ENCODE assay signal across 7 cellular contexts in the genomic region with DNA sequence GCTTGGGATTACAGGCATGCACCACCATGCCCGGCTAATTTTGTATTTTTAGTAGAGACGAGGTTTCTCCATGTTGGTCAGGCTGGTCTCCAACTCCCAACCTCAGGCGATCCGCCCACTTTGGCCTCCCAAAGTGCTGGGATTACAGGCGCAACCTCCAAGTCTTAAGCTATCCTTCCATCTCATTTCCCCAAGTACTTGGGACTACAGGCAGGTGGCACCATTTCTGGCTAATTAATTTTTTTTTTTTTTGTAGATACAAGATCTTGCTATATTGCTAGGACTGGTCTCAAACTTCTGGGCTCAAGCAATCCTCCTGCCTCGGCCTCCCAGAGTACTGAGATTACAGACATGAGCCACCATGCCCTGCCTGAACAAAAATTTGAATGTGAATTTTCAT. TPM values are rescaled to one million over a fixed set of nuclear protein-coding genes. Genes with fewer than 3 reads are reported as not detected.
DNase-seq lines count a peak whose midpoint lies in the region; ATAC-seq and TF ChIP-seq lines count a peak whose summit lies in the region.
"Not testable (repeated sequence)": the region's sequence is repeated elsewhere in the genome, so short reads cannot be mapped to it uniquely, and the experiment has no call there.

No MANE protein-coding gene starts in this region.

- not testable (repeated sequence) for H3K27ac ChIP-seq in DND-41 (ENCODE audit: low read length); Karpas-422 (ENCODE audit: low read length); SK-N-SH (ENCODE audit: low read depth in 2 of 2, low read length in 1 of 2); brain microvascular endothelial cell; hepatocyte; osteoblast (ENCODE audit: low read depth, low read length)

- not testable (repeated sequence) for DNase-seq in DND-41; SK-N-SH; brain microvascular endothelial cell; epithelial cell of esophagus (ENCODE audit: low read depth); hepatocyte (ENCODE audit: low spot score); osteoblast (ENCODE audit: insufficient read length, low spot score, missing footprints)
- peak; percentile 47 for DNase-seq in Karpas-422

- CTCF ChIA-PET in SK-N-SH (lab: Yijun Ruan, JAX), result interaction anchor here (0.6 to 33.3 kb wide), 4 partner anchors 12 to 348 kb away, joined by 3 to 746 read pairs (median 3); no protein-coding TSS in a partner anchor

- not testable (repeated sequence) for H3K9me3 ChIP-seq in DND-41 (ENCODE audit: insufficient read depth, low read length, severe bottlenecking); Karpas-422 (ENCODE audit: low read length); SK-N-SH; hepatocyte (ENCODE audit: low read depth); osteoblast (ENCODE audit: low read depth, low read length)

- not testable (repeated sequence) for H4K20me1 ChIP-seq in DND-41 (ENCODE audit: insufficient read depth, low read length); Karpas-422 (ENCODE audit: insufficient read depth, low read depth, low read length); SK-N-SH (ENCODE audit: insufficient read depth); hepatocyte (ENCODE audit: insufficient read depth, poor library complexity, severe bottlenecking); osteoblast (ENCODE audit: insufficient read depth, low read length)

- in situ Hi-C loops in brain microvascular endothelial cell (cut with HindIII; ENCODE audit: low pct_ligation_motif_present, low sequenced_read_pairs), result not testable (repeated sequence)

- not testable (repeated sequence) for ATAC-seq in DND-41 (ENCODE audit: insufficient read depth, low read depth)

- H3K4me1 ChIP-seq in DND-41 (ENCODE audit: insufficient read depth, low read length); Karpas-422 (ENCODE audit: low read length); SK-N-SH (ENCODE audit: control insufficient read depth in 1 of 2, insufficient read depth in 2 of 2, low read depth in 1 of 2, low read length in 1 of 2); hepatocyte (ENCODE audit: insufficient read depth): not testable (repeated sequence)
- peaks cover 13% of the 10 kb centered on the region for H3K4me1 ChIP-seq in osteoblast (ENCODE audit: insufficient read depth, low read length)

- WGBS in SK-N-SH (ENCODE audit: low lambda C conversion rate), result 75% methylated on average over 6 of the region's 6 CpGs
- WGBS in hepatocyte (ENCODE audit: low lambda C conversion rate, missing lambda C conversion rate), result 94% methylated on average over 6 of the region's 6 CpGs

- TF ChIP-seq CTCF in DND-41 (IDR thresholded peaks at IDR 0.05; ENCODE audit: borderline replicate concordance, extremely low read depth, low read length, poor library complexity, severe bottlenecking), result peak; percentile 14
- TF ChIP-seq CTCF in SK-N-SH (IDR thresholded peaks at IDR 0.05), result peak; percentile 24
- peak; percentile 44 for TF ChIP-seq CTCF in brain microvascular endothelial cell (IDR thresholded peaks at IDR 0.05; ENCODE audit: low read depth, low read length, missing control alignments)
- TF ChIP-seq CTCF in epithelial cell of esophagus (IDR thresholded peaks at IDR 0.05; ENCODE audit: insufficient read depth, low read depth, low read length, missing control alignments), result peak; percentile 11
- peak; percentile 8 for TF ChIP-seq CTCF in hepatocyte (IDR thresholded peaks at IDR 0.05; ENCODE audit: poor library complexity)
- peak; percentile 14 for TF ChIP-seq CTCF in osteoblast (IDR thresholded peaks at IDR 0.05; ENCODE audit: extremely low read depth, low read depth, low read length)

- not testable (repeated sequence) for H3K4me2 ChIP-seq in DND-41 (ENCODE audit: insufficient read depth, low read length); Karpas-422 (ENCODE audit: low read depth, low read length, poor library complexity, severe bottlenecking); SK-N-SH; hepatocyte
- peak overlapping the region; percentile 21 for H3K4me2 ChIP-seq in osteoblast (ENCODE audit: insufficient read depth, low read length)

- H3K27me3 ChIP-seq in DND-41 (ENCODE audit: insufficient read depth, low read length, poor library complexity), result peaks cover 22% of the 10 kb centered on the region
- H3K27me3 ChIP-seq in Karpas-422 (ENCODE audit: low read length); brain microvascular endothelial cell (replicated peaks); hepatocyte: not testable (repeated sequence)
- H3K27me3 ChIP-seq in SK-N-SH (ENCODE audit: insufficient read depth), result peaks cover 15% of the 10 kb centered on the region; the same call in 1 of the 2 replicates
- peaks cover 50% of the 10 kb centered on the region for H3K27me3 ChIP-seq in osteoblast (ENCODE audit: insufficient read depth, low read length)

- TF ChIP-seq EP300 in SK-N-SH (IDR thresholded peaks at IDR 0.05; ENCODE audit: borderline replicate concordance in 1 of 2, low read depth in 1 of 2, low read length in 1 of 2), result not testable (repeated sequence)

- not testable (repeated sequence) for H3K4me3 ChIP-seq in DND-41 (ENCODE audit: low read depth in 1 of 2, low read length in 2 of 2); Karpas-422 (ENCODE audit: low read length); SK-N-SH (ENCODE audit: low read depth in 2 of 2, low read length in 1 of 2); brain microvascular endothelial cell (ENCODE audit: low read depth, low read length); epithelial cell of esophagus (ENCODE audit: low read length); hepatocyte; osteoblast (ENCODE audit: insufficient read depth, low read length)

- H3K79me2 ChIP-seq in DND-41 (ENCODE audit: insufficient read depth, low read length); Karpas-422 (ENCODE audit: low read length); SK-N-SH (ENCODE audit: insufficient read depth); hepatocyte; osteoblast (ENCODE audit: insufficient read depth, low read length): not testable (repeated sequence)

- not testable (repeated sequence) for H3K9ac ChIP-seq in DND-41 (ENCODE audit: low read depth, low read length); Karpas-422 (ENCODE audit: low read length); SK-N-SH

- H2AFZ ChIP-seq in DND-41 (ENCODE audit: low read depth, low read length); Karpas-422 (ENCODE audit: low read length); SK-N-SH (ENCODE audit: low read depth); hepatocyte; osteoblast (ENCODE audit: low read length): not testable (repeated sequence)

- POLR2A ChIA-PET in SK-N-SH (lab: Yijun Ruan, JAX), result interaction anchor here (0.7 kb wide), 1 partner anchor 340 kb away, joined by 5 read pairs; no protein-coding TSS in a partner anchor

- not testable (repeated sequence) for H3K9me2 ChIP-seq in Karpas-422 (replicated peaks; ENCODE audit: insufficient read depth, low read length); SK-N-SH; hepatocyte (replicated peaks; ENCODE audit: insufficient read depth)

- H3F3A ChIP-seq in SK-N-SH (replicated peaks; ENCODE audit: insufficient read depth), result not testable (repeated sequence)

- not testable (repeated sequence) for TF ChIP-seq RAD21 in SK-N-SH (IDR thresholded peaks at IDR 0.05; ENCODE audit: low read length)

- H3K36me3 ChIP-seq in DND-41 (ENCODE audit: insufficient read depth, low read length); Karpas-422 (ENCODE audit: insufficient read depth, low read length); SK-N-SH (replicated peaks in 1 of 2; ENCODE audit: control insufficient read depth in 1 of 2, insufficient read depth in 2 of 2, low read length in 1 of 2); brain microvascular endothelial cell (replicated peaks); hepatocyte (replicated peaks; ENCODE audit: insufficient read depth, low read depth); osteoblast (ENCODE audit: insufficient read depth, low read length): not testable (repeated sequence)

RNA-seq across cellular contexts. Expression of gene LRRC75A, which starts 33.6 kb away (rescaled TPM):
- 2.4 and 5.2 TPM in 2 replicates for total RNA-seq in Karpas-422 (2014; rRNA removed; shearing (Covaris generic); ENCODE audit: low replicate concordance)
- 1.2 and 1.3 TPM in 2 replicates for polyA plus RNA-seq in SK-N-SH (2012; rRNA removed)
- 0.60 and 0.71 TPM in 2 replicates for polyA plus RNA-seq in SK-N-SH (2012; cell fraction: cytosol; rRNA removed)
- 1.8 and 2.0 TPM in 2 replicates for polyA plus RNA-seq in SK-N-SH (2012; cell fraction: nucleus; rRNA removed)
- 15.0 and 18.0 TPM in 2 replicates for total RNA-seq in hepatocyte
- 7.7 and 10.7 TPM in 2 replicates for polyA plus RNA-seq in hepatocyte
- 0.88 and 1.4 TPM in 2 replicates for total RNA-seq in osteoblast

RNA-seq across cellular contexts. Expression of gene ZNF287, which starts 43.4 kb away (rescaled TPM):
- 0.40 and 0.41 TPM in 2 replicates for total RNA-seq in Karpas-422 (2014; rRNA removed; shearing (Covaris generic); ENCODE audit: low replicate concordance)
- polyA plus RNA-seq in SK-N-SH (2012; rRNA removed) (6.1 and 6.6 TPM in 2 replicates), hepatocyte (7.1 and 7.3 TPM in 2 replicates)
- 5.4 TPM in 2 replicates for polyA plus RNA-seq in SK-N-SH (2012; cell fraction: cytosol; rRNA removed)
- polyA plus RNA-seq in SK-N-SH (2012; cell fraction: nucleus; rRNA removed), result 10.4 and 10.6 TPM in 2 replicates
- total RNA-seq in hepatocyte (4.4 and 10.6 TPM in 2 replicates), osteoblast (8.5 and 10.9 TPM in 2 replicates)
